Comparison of ENCODE assay signal across 8 cellular contexts in the genomic region with DNA sequence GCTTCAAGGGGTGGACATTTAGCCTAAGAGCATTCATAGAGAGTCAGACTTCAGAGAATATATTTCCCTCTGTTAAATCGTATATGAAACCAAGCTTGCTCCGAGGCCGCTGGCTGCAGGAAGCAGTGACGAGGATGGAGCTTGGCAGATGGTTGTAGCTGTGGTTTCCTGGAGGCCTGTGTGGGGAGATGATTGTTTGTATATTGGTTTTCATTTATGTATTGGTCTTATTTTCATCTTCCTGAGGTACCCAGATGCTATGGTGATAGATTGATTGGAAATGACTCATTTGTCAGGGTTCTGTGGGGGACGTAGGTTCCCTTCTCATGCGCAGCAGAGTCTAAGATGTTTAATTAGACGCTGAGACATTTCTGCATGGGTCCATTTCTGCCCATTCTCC. TPM values are rescaled to one million over a fixed set of nuclear protein-coding genes. Genes with fewer than 3 reads are reported as not detected.
DNase-seq lines count a peak whose midpoint lies in the region; ATAC-seq and TF ChIP-seq lines count a peak whose summit lies in the region.

No MANE protein-coding gene starts in this region.

- intact Hi-C loops in right cardiac atrium (cut with DNase I), result no loop called here

- peaks cover 9% of the 10 kb centered on the region for H3K4me1 ChIP-seq in right cardiac atrium (ENCODE audit: control insufficient read depth, insufficient read depth, low read length)

- H3K4me3 Mint-ChIP-seq in stimulated activated effector memory CD8-positive, alpha-beta T cell treated with anti-CD3 and anti-CD28 coated beads, Interleukin-12 subunit alpha, Interleukin-12 subunit beta, amount 100 ng/mL, for 72 hours, result peak overlapping the region; percentile 18

- peaks cover 6% of the 10 kb centered on the region for H3K36me3 Mint-ChIP-seq in stimulated activated effector memory CD8-positive, alpha-beta T cell treated with anti-CD3 and anti-CD28 coated beads, Interleukin-12 subunit alpha, Interleukin-12 subunit beta, amount 100 ng/mL, for 72 hours

- WGBS in right cardiac atrium, result 57% methylated on average over 7 of the region's 7 CpGs

- H3K27ac Mint-ChIP-seq in stimulated activated effector memory CD8-positive, alpha-beta T cell treated with anti-CD3 and anti-CD28 coated beads, Interleukin-12 subunit alpha, Interleukin-12 subunit beta, amount 100 ng/mL, for 72 hours, result no peak overlapping the region

- CTCF ChIA-PET in GM10248 (lab: Yijun Ruan, JAX), result interaction anchor here (0.7 to 2.2 kb wide), 5 partner anchors 15 to 168 kb away, joined by 3 to 5 read pairs (median 4); no protein-coding TSS in a partner anchor

- DNase-seq in GM10248 (ENCODE audit: extremely low spot score) (peak; percentile 34), MG63 (peak; percentile 36), right cardiac atrium (peak in 2 of 3 donors; percentile 53 to 65), iPS-NIHi11 (ENCODE audit: low spot score) (no peak), SHP77 treated with DMSO at 0.1 percent for 48 hours (lab: John Stamatoyannopoulos, UW) (no peak)
- DNase-seq in activated T-cell treated with anti-CD3 and anti-CD28 coated beads, Interleukin-2, amount 50 U/mL, for 48 hours, result peak; percentile 66 to 75
- DNase-seq in stimulated activated effector memory CD8-positive, alpha-beta T cell treated with anti-CD3 and anti-CD28 coated beads, Interleukin-12 subunit alpha, Interleukin-12 subunit beta, amount 100 ng/mL, for 72 hours (ENCODE audit: low spot score in 2 of 2), result peak; percentile 33 to 81

- H3K4me1 Mint-ChIP-seq in stimulated activated effector memory CD8-positive, alpha-beta T cell treated with anti-CD3 and anti-CD28 coated beads, Interleukin-12 subunit alpha, Interleukin-12 subunit beta, amount 100 ng/mL, for 72 hours, result peaks cover 49% of the 10 kb centered on the region

- ATAC-seq in right cardiac atrium (peak; percentile 49 to 58), GM18873 (IDR thresholded peaks at IDR 0.05; ENCODE audit: low FRiP score, unreplicated experiment) (no peak)
- peak; percentile 99 for ATAC-seq in stimulated activated effector memory CD8-positive, alpha-beta T cell treated with anti-CD3 and anti-CD28 coated beads, Interleukin-12 subunit alpha, Interleukin-12 subunit beta, amount 100 ng/mL, for 72 hours

- H3K9me3 Mint-ChIP-seq in stimulated activated effector memory CD8-positive, alpha-beta T cell treated with anti-CD3 and anti-CD28 coated beads, Interleukin-12 subunit alpha, Interleukin-12 subunit beta, amount 100 ng/mL, for 72 hours, result peaks cover 14% of the 10 kb centered on the region

- POLR2A ChIA-PET in GM10248 (lab: Yijun Ruan, JAX), result no interaction called here

- no peaks in the 10 kb centered on the region for H3K9me3 ChIP-seq in MG63
- H3K9me3 ChIP-seq in right cardiac atrium (ENCODE audit: control insufficient read depth, low read length), result no peaks in the 10 kb centered on the region

- H3K4me3 ChIP-seq in MG63, result no peak overlapping the region
- H3K4me3 ChIP-seq in right cardiac atrium (ENCODE audit: low read length), result no peak overlapping the region

- no peak for TF ChIP-seq CTCF in GM10248 (IDR thresholded peaks at IDR 0.05; ENCODE audit: control extremely low read depth, extremely low read depth, low read depth, missing control alignments)

- H3K27ac ChIP-seq in right cardiac atrium (ENCODE audit: low read length), result no peak overlapping the region

- peaks cover 14% of the 10 kb centered on the region for H3K27me3 ChIP-seq in MG63
- no peaks in the 10 kb centered on the region for H3K27me3 ChIP-seq in right cardiac atrium (ENCODE audit: control insufficient read depth, insufficient read depth)

- no peaks in the 10 kb centered on the region for H3K36me3 ChIP-seq in MG63

RNA-seq across cellular contexts. Expression of a gene that starts 26.1 kb away (rescaled TPM):
- 0.26 TPM in 1 of 2 replicates, not detected in the other for total RNA-seq in MG63 (2014; rRNA removed; shearing (Covaris generic); ENCODE audit: low replicate concordance)
- total RNA-seq in right cardiac atrium, result 10 to 100 TPM; 10.6 to 15.7 (median 12.8) TPM
- polyA plus RNA-seq in right cardiac atrium, result 9.1 TPM

Comparison
In these comparisons a context has a peak if more than half of its experiments do, and no peak if none do; other contexts are left out.
1. DNase-seq: peak in GM10248 (single experiment), MG63 (single experiment), activated T-cell treated with anti-CD3 and anti-CD28 coated beads, Interleukin-2, amount 50 U/mL, for 48 hours (2 of 2), right cardiac atrium (2 of 3) and stimulated activated effector memory CD8-positive, alpha-beta T cell treated with anti-CD3 and anti-CD28 coated beads, Interleukin-12 subunit alpha, Interleukin-12 subunit beta, amount 100 ng/mL, for 72 hours (2 of 2); none in iPS-NIHi11 (single experiment) and SHP77 treated with DMSO at 0.1 percent for 48 hours (single experiment).